27 cellular contexts compared by ENCODE assay signal in genomic region chrX:7240929-7241328, GRCh38.
"Had no signal": no experiment of that assay in that cellular context is flagged by ENCODE, and none has a peak within 500 bp of the region (broad histone marks: within the 10 kb centered on the region; RNA-seq: fewer than 3 reads in every experiment).

No MANE protein-coding gene starts in this region.

- H3K4me1 ChIP-seq: colonic mucosa, esophagus squamous epithelium, gastrocnemius medialis, heart right ventricle, lower lobe of right lung had no signal

- DNase-seq: colonic mucosa; cortex of kidney; effector CD8-positive, alpha-beta T cell; effector memory CD8-positive, alpha-beta T cell; endodermal cell; erythroblast; esophagus squamous epithelium; foreskin fibroblast; foreskin melanocyte; gastrocnemius medialis; glutamatergic neuron; head of caudate nucleus; heart right ventricle; hippocampal formation; kidney glomerular epithelial cell; left colon; left ventricle myocardium superior; lower lobe of right lung; mesenchymal stem cell; mucosa of descending colon; naive B cell had no signal

- H3K36me3 ChIP-seq: colonic mucosa, esophagus squamous epithelium, gastrocnemius medialis, heart right ventricle, lower lobe of right lung had no signal

- H3K27ac ChIP-seq: colonic mucosa, epithelial cell of prostate, esophagus squamous epithelium, gastrocnemius medialis, heart right ventricle, lower lobe of right lung had no signal

- H3K27me3 ChIP-seq: colonic mucosa, esophagus squamous epithelium, gastrocnemius medialis, heart right ventricle had no signal

- H3K4me3 ChIP-seq: colonic mucosa, esophagus squamous epithelium, gastrocnemius medialis, heart right ventricle, lower lobe of right lung, mucosa of descending colon had no signal

- H3K9me3 ChIP-seq: colonic mucosa, esophagus squamous epithelium, gastrocnemius medialis, heart right ventricle, lower lobe of right lung, mucosa of descending colon had no signal

- FAIRE-seq: endometrium, islet of Langerhans, keratinocyte had no signal

- ATAC-seq: effector memory CD8-positive, alpha-beta T cell; esophagus mucosa; gastrocnemius medialis; heart right ventricle; left colon; left lobe of liver; left ventricle myocardium superior; lower lobe of right lung; mucosa of descending colon had no signal
